11 cellular contexts compared by ENCODE assay signal in genomic region chr18:57619881-57620280, GRCh38. TPM values are rescaled to one million over a fixed set of nuclear protein-coding genes. Genes with fewer than 3 reads are reported as not detected.
DNase-seq lines count a peak whose midpoint lies in the region; ATAC-seq and TF ChIP-seq lines count a peak whose summit lies in the region.
"Had no signal": no experiment of that assay in that cellular context is flagged by ENCODE, and none has a peak within 500 bp of the region (broad histone marks: within the 10 kb centered on the region; RNA-seq: fewer than 3 reads in every experiment).

No MANE protein-coding gene starts in this region.

- POLR2A ChIA-PET in CD8-positive, alpha-beta memory T cell (lab: Charles Lee), result no interaction called here

- CTCF ChIA-PET in CD8-positive, alpha-beta memory T cell (lab: Charles Lee), result interaction anchor here (0.7 kb wide), 1 partner anchor 10 kb away, joined by 4 read pairs; no protein-coding TSS in a partner anchor

- no peak for ATAC-seq in activated naive CD8-positive, alpha-beta T cell treated with anti-CD3 and anti-CD28 coated beads, Interleukin-2, amount 50 U/mL, for 24 hours
- ATAC-seq in natural killer cell, result no peak
- ATAC-seq in GM21619 (IDR thresholded peaks at IDR 0.05; ENCODE audit: unreplicated experiment), result no peak
- no peak for ATAC-seq in GM19463 (IDR thresholded peaks at IDR 0.05; ENCODE audit: unreplicated experiment)

- H3K27me3 Mint-ChIP-seq in CD8-positive, alpha-beta memory T cell, result peaks cover 0 to 2% of the 10 kb centered on the region in 2 donors
- H3K27me3 Mint-ChIP-seq in activated naive CD8-positive, alpha-beta T cell treated with anti-CD3 and anti-CD28 coated beads, Interleukin-2, amount 50 U/mL, for 24 hours, result no peaks in the 10 kb centered on the region
- H3K27me3 Mint-ChIP-seq in natural killer cell (ENCODE audit: low read depth in 2 of 2), result no peaks in the 10 kb centered on the region

- peaks cover 0 to 38% (median 3%) of the 10 kb centered on the region in 3 donors for H3K36me3 Mint-ChIP-seq in CD8-positive, alpha-beta memory T cell
- peaks cover 43% of the 10 kb centered on the region for H3K36me3 Mint-ChIP-seq in activated naive CD8-positive, alpha-beta T cell treated with anti-CD3 and anti-CD28 coated beads, Interleukin-2, amount 50 U/mL, for 24 hours (ENCODE audit: low read depth)
- H3K36me3 Mint-ChIP-seq in natural killer cell, result peaks cover 7% of the 10 kb centered on the region

- peak overlapping the region in 6 of 7 donors; percentile 10 to 99 (median 94) for H3K4me3 Mint-ChIP-seq in CD8-positive, alpha-beta memory T cell
- H3K4me3 Mint-ChIP-seq in activated naive CD8-positive, alpha-beta T cell treated with anti-CD3 and anti-CD28 coated beads, Interleukin-2, amount 50 U/mL, for 24 hours, result peak overlapping the region; percentile 97
- peak overlapping the region; percentile 31 for H3K4me3 Mint-ChIP-seq in natural killer cell

- peak overlapping the region; percentile 83; the same call in 1 of the 2 replicates for H3K4me2 ChIP-seq in KMS-11

- no peak for DNase-seq in CD8-positive, alpha-beta memory T cell
- no peak for DNase-seq in activated naive CD8-positive, alpha-beta T cell treated with anti-CD3 and anti-CD28 coated beads, Interleukin-2, amount 50 U/mL, for 24 hours
- no peak for DNase-seq in natural killer cell
- no peak for DNase-seq in H4 (ENCODE audit: low spot score)
- no peak for DNase-seq in islet precursor cell
- DNase-seq: activated effector memory CD4-positive, alpha-beta T cell treated with anti-CD3 and anti-CD28 coated beads, Interleukin-2, amount 50 U/mL, for 16 hours; EL; NCI-H2107 had no signal

- TF ChIP-seq CTCF in KMS-11 (conservative IDR thresholded peaks at IDR 0.05; ENCODE audit: low read depth, low read length), result no peak
- TF ChIP-seq CTCF in natural killer cell (IDR thresholded peaks at IDR 0.05), result no peak

- peak overlapping the region; percentile 70 to 97 (median 90) for H3K27ac Mint-ChIP-seq in CD8-positive, alpha-beta memory T cell
- H3K27ac Mint-ChIP-seq in activated naive CD8-positive, alpha-beta T cell treated with anti-CD3 and anti-CD28 coated beads, Interleukin-2, amount 50 U/mL, for 24 hours, result peak overlapping the region; percentile 97
- peak overlapping the region; percentile 97 for H3K27ac Mint-ChIP-seq in natural killer cell

- no peaks in the 10 kb centered on the region for H3K9me3 ChIP-seq in CD8-positive, alpha-beta memory T cell (ENCODE audit: low read length)

- no peaks in the 10 kb centered on the region for H4K20me1 ChIP-seq in KMS-11 (ENCODE audit: insufficient read depth)

- H3K27me3 ChIP-seq in CD8-positive, alpha-beta memory T cell (ENCODE audit: insufficient read depth, low read length, poor library complexity, severe bottlenecking), result no peaks in the 10 kb centered on the region
- H3K27me3 ChIP-seq in KMS-11 (ENCODE audit: insufficient read depth, low read depth), result no peaks in the 10 kb centered on the region

- peaks cover 18% of the 10 kb centered on the region for H3K4me1 ChIP-seq in CD8-positive, alpha-beta memory T cell (ENCODE audit: insufficient read depth, low read length)
- H3K4me1 ChIP-seq in KMS-11 (ENCODE audit: low read depth, poor library complexity, severe bottlenecking), result peaks cover 16% of the 10 kb centered on the region

- no peaks in the 10 kb centered on the region for H3K9me3 Mint-ChIP-seq in CD8-positive, alpha-beta memory T cell
- H3K9me3 Mint-ChIP-seq in activated naive CD8-positive, alpha-beta T cell treated with anti-CD3 and anti-CD28 coated beads, Interleukin-2, amount 50 U/mL, for 24 hours, result no peaks in the 10 kb centered on the region
- no peaks in the 10 kb centered on the region for H3K9me3 Mint-ChIP-seq in natural killer cell

- H3K9ac ChIP-seq in KMS-11, result no peak overlapping the region; the same call in 1 of the 2 replicates

- H3K36me3 ChIP-seq in CD8-positive, alpha-beta memory T cell (ENCODE audit: insufficient read depth, low read length), result peaks cover 4% of the 10 kb centered on the region
- H3K36me3 ChIP-seq in KMS-11 (ENCODE audit: insufficient read depth), result peaks cover 4% of the 10 kb centered on the region; the same call in 1 of the 2 replicates

- no peak overlapping the region for H3K4me3 ChIP-seq in CD8-positive, alpha-beta memory T cell (ENCODE audit: low read length)
- no peak overlapping the region for H3K4me3 ChIP-seq in KMS-11 (IDR thresholded peaks at IDR 0.05; ENCODE audit: insufficient read depth, low read depth, low read length)

- peaks cover 30 to 50% (median 45%) of the 10 kb centered on the region in 3 donors for H3K4me1 Mint-ChIP-seq in CD8-positive, alpha-beta memory T cell
- peaks cover 48% of the 10 kb centered on the region for H3K4me1 Mint-ChIP-seq in activated naive CD8-positive, alpha-beta T cell treated with anti-CD3 and anti-CD28 coated beads, Interleukin-2, amount 50 U/mL, for 24 hours
- peaks cover 13 to 24% of the 10 kb centered on the region in 2 donors for H3K4me1 Mint-ChIP-seq in natural killer cell

- H3K27ac ChIP-seq in CD8-positive, alpha-beta memory T cell (ENCODE audit: low read depth, low read length), result no peak overlapping the region
- no peak overlapping the region for H3K27ac ChIP-seq in KMS-11

- peaks cover 59% of the 10 kb centered on the region for H3K79me2 ChIP-seq in KMS-11 (ENCODE audit: insufficient read depth, low read depth)

- intact Hi-C loops in natural killer cell (cut with micrococcal nuclease), result loop anchor here (2.0 to 10.0 kb wide), 2 partner anchors 33 to 965 kb away; partner anchors contain the start of genes FECH and WDR7

- H2AFZ ChIP-seq in KMS-11 (ENCODE audit: low read depth), result no peak overlapping the region

RNA-seq across cellular contexts. Expression of gene NARS1, which starts 1.8 kb away (rescaled TPM):
- total RNA-seq in CD8-positive, alpha-beta memory T cell, result 100 to 1,000 TPM; 113 to 115 TPM
- 60.3 TPM for polyA plus RNA-seq in CD8-positive, alpha-beta memory T cell
- 10 to 100 TPM; 82.2 to 88.8 (median 84.1) TPM for total RNA-seq in natural killer cell
- total RNA-seq in H4 (2014; rRNA removed; shearing (Covaris generic)), result 236 and 241 TPM in 2 replicates

RNA-seq across cellular contexts. Expression of gene FECH, which starts 33.4 kb away (rescaled TPM):
- 10 to 100 TPM; 31.5 to 34.9 TPM for total RNA-seq in CD8-positive, alpha-beta memory T cell
- polyA plus RNA-seq in CD8-positive, alpha-beta memory T cell, result 22.0 TPM
- total RNA-seq in natural killer cell, result 10 to 100 TPM; 13.9 to 22.0 (median 20.6) TPM
- total RNA-seq in H4 (2014; rRNA removed; shearing (Covaris generic)), result 88.0 and 106 TPM in 2 replicates

Comparison
In these comparisons a context has a peak if more than half of its experiments do, and no peak if none do; other contexts are left out.
1. H3K4me3 Mint-ChIP-seq: peak in every context shown above with its lines; median percentile 97 in activated naive CD8-positive, alpha-beta T cell treated with anti-CD3 and anti-CD28 coated beads, Interleukin-2, amount 50 U/mL, for 24 hours; 94 in CD8-positive, alpha-beta memory T cell; 31 in natural killer cell.